In the genomic region with DNA sequence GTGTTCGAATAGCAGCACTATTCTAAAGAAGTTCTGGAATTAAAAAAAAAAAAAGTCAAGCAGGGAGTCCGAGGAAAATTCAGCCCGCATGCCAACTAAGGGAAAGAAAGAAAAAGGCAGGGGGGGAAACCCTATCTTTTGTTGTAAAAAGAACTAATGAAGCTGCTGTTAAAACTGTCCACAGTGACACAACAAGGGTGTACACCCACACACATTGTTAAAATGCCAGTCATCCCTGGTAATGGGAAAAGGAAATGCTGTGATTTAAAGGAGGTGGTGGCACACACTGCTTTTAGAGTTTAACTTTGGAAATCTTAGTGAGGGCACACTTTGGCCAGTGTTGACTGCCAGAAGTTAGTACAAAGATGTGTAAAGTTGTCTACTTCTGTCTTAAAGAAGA, we compare ENCODE assay signal across 18 cellular contexts.
DNase-seq lines count a peak whose midpoint lies in the region; ATAC-seq and TF ChIP-seq lines count a peak whose summit lies in the region.
"Had no signal": no experiment of that assay in that cellular context is flagged by ENCODE, and none has a peak within 500 bp of the region (broad histone marks: within the 10 kb centered on the region; RNA-seq: fewer than 3 reads in every experiment).

No MANE protein-coding gene starts in this region.

- H3K36me3 Mint-ChIP-seq in natural killer cell = no peaks in the 10 kb centered on the region

- no peaks in the 10 kb centered on the region for H3K4me1 Mint-ChIP-seq in natural killer cell

- H3K27ac ChIP-seq in brain microvascular endothelial cell = peak overlapping the region; percentile 16
- H3K27ac ChIP-seq: ascending aorta, left ventricle myocardium inferior, prostate gland, testis had no signal

- intact Hi-C loops in natural killer cell (cut with micrococcal nuclease) = no loop called here

- TF ChIP-seq CTCF in brain microvascular endothelial cell (IDR thresholded peaks at IDR 0.05; ENCODE audit: low read depth, low read length, missing control alignments) = no peak
- TF ChIP-seq CTCF in natural killer cell (IDR thresholded peaks at IDR 0.05) = no peak

- H3K27me3 ChIP-seq in brain microvascular endothelial cell (replicated peaks) (no peaks in the 10 kb centered on the region), HAP-1 (ENCODE audit: low read depth) (no peaks in the 10 kb centered on the region)
- H3K27me3 ChIP-seq: ascending aorta, testis had no signal

- no peak for ATAC-seq in natural killer cell
- ATAC-seq: activated T-cell treated with anti-CD3 and anti-CD28 coated beads, Interleukin-2, amount 50 U/mL, for 4 hours had no signal

- H3K4me1 ChIP-seq in HAP-1 = peaks cover 6% of the 10 kb centered on the region
- H3K4me1 ChIP-seq: ascending aorta, left ventricle myocardium inferior, prostate gland, testis had no signal

- H3K4me3 ChIP-seq in brain microvascular endothelial cell (ENCODE audit: low read depth, low read length) (no peak overlapping the region), HAP-1 (no peak overlapping the region)
- H3K4me3 ChIP-seq: ascending aorta, left ventricle myocardium inferior, prostate gland, testis had no signal

- H3K36me3 ChIP-seq in brain microvascular endothelial cell (replicated peaks) = no peaks in the 10 kb centered on the region
- no peaks in the 10 kb centered on the region for H3K36me3 ChIP-seq in HAP-1 (replicated peaks)
- H3K36me3 ChIP-seq: ascending aorta, left ventricle myocardium inferior, prostate gland had no signal

- in situ Hi-C loops in brain microvascular endothelial cell (cut with HindIII; ENCODE audit: low pct_ligation_motif_present, low sequenced_read_pairs) (no loop called here), HAP-1 (cut with MboI; ENCODE audit: low sequenced_read_pairs) (no loop called here)

- DNase-seq in A172 (ENCODE audit: low spot score) = peak; percentile 65
- DNase-seq in HS-27A (ENCODE audit: low read depth) = peak; percentile 20
- peak; percentile 54 for DNase-seq in brain microvascular endothelial cell
- DNase-seq in kidney glomerular epithelial cell (lab: John Stamatoyannopoulos, UW) = peak; percentile 63
- DNase-seq in NCI-H526 (lab: John Stamatoyannopoulos, UW) = no peak
- no peak for DNase-seq in HAP-1 (ENCODE audit: low spot score in 2 of 2)
- no peak for DNase-seq in SIG-M5 (lab: John Stamatoyannopoulos, UW)
- DNase-seq in natural killer cell = no peak
- DNase-seq: 8988T; activated T-cell treated with anti-CD3 and anti-CD28 coated beads, Interleukin-2, amount 50 U/mL, for 4 hours; DMS153; left ventricle myocardium inferior; NCI-H1048; NCI-H510A; SHP77; testis had no signal

- H3K9me3 ChIP-seq in HAP-1 = no peaks in the 10 kb centered on the region
- H3K9me3 ChIP-seq: ascending aorta, left ventricle myocardium inferior, prostate gland, testis had no signal

- H3K27me3 Mint-ChIP-seq in natural killer cell (ENCODE audit: low read depth in 2 of 2) = no peaks in the 10 kb centered on the region

- H3K4me3 Mint-ChIP-seq in natural killer cell = no peak overlapping the region
- H3K4me3 Mint-ChIP-seq: activated T-cell treated with anti-CD3 and anti-CD28 coated beads, Interleukin-2, amount 50 U/mL, for 4 hours had no signal

- H3K27ac Mint-ChIP-seq in natural killer cell = no peak overlapping the region

- peaks cover 4 to 8% of the 10 kb centered on the region in 2 donors for H3K9me3 Mint-ChIP-seq in natural killer cell
- H3K9me3 Mint-ChIP-seq: activated T-cell treated with anti-CD3 and anti-CD28 coated beads, Interleukin-2, amount 50 U/mL, for 4 hours had no signal

Comparison
In these comparisons a context has a peak if more than half of its experiments do, and no peak if none do; other contexts are left out.
1. DNase-seq: peak in A172 (single experiment), HS-27A (single experiment), brain microvascular endothelial cell (single experiment) and kidney glomerular epithelial cell (single experiment); none in NCI-H526 (0 of 2), HAP-1 (0 of 2), SIG-M5 (single experiment) and natural killer cell (single experiment).